In genomic region chr14:53152909-53153701, GRCh38 we compare ENCODE assay signal across 8 cellular contexts. TPM values are rescaled to one million over a fixed set of nuclear protein-coding genes. Genes with fewer than 3 reads are reported as not detected.
DNase-seq lines count a peak whose midpoint lies in the region; ATAC-seq and TF ChIP-seq lines count a peak whose summit lies in the region.

Gene DDHD1, minus strand, starts transcription at chr14:53153323. Its CDS starts 225 bp downstream, at chr14:53153098.

- POLR2A ChIA-PET in AG04449 (lab: Yijun Ruan, JAX), result interaction anchor here (0.7 to 1.7 kb wide), 5 partner anchors 15 to 458 kb away, joined by 3 to 4 read pairs (median 3); partner anchors contain the start of genes ERO1A, FERMT2 and GNPNAT1

- peak within 1 kb of the TSS; percentile 89 for H3K4me3 ChIP-seq in AG04449 (ENCODE audit: low read depth, low read length)
- peak within 1 kb of the TSS; percentile 73 for H3K4me3 ChIP-seq in kidney epithelial cell (ENCODE audit: low read depth, low read length)

- no peaks in the 10 kb centered on the region for H3K27me3 ChIP-seq in kidney epithelial cell (ENCODE audit: control insufficient read depth, insufficient read depth, low read length)

- DNase-seq in AG04449 (ENCODE audit: low read depth, low spot score), result no peak
- peak; percentile 27 for DNase-seq in NCI-H226
- peak; percentile 87 for DNase-seq in activated CD4-positive, CD25-positive, alpha-beta regulatory T cell treated with anti-CD3 and anti-CD28 coated beads, Interleukin-2, amount 50 U/mL, for 72 hours
- peak; percentile 68 for DNase-seq in cerebellar cortex (ENCODE audit: low spot score)
- no peak for DNase-seq in kidney epithelial cell (ENCODE audit: low read depth)
- peak; percentile 72 to 77 for DNase-seq in stimulated activated CD4-positive, alpha-beta T cell treated with anti-CD3 and anti-CD28 coated beads, Interleukin-1b, Interleukin-23, amount 100 ng/mL, for 1 hour (ENCODE audit: low read depth in 2 of 2)

- no peaks in the 10 kb centered on the region for H3K36me3 ChIP-seq in kidney epithelial cell (ENCODE audit: control insufficient read depth, insufficient read depth, low read length)

- TF ChIP-seq CTCF in AG04449 (IDR thresholded peaks at IDR 0.05; ENCODE audit: insufficient read depth, low read length, missing control alignments) (no peak), kidney epithelial cell (IDR thresholded peaks at IDR 0.05; ENCODE audit: insufficient read depth, low read length, poor library complexity, severe bottlenecking) (no peak)

- ATAC-seq in GM18867 (IDR thresholded peaks at IDR 0.05; ENCODE audit: unreplicated experiment) (peak; percentile 73), HG03103 (IDR thresholded peaks at IDR 0.05; ENCODE audit: low read depth, unreplicated experiment) (peak; percentile 62)

- CTCF ChIA-PET in AG04449 (lab: Yijun Ruan, JAX), result interaction anchor here (0.7 to 2.1 kb wide), 7 partner anchors 18 to 143 kb away, joined by 3 to 7 read pairs (median 3); no protein-coding TSS in a partner anchor

RNA-seq across cellular contexts. Expression of gene DDHD1, which starts in this region (rescaled TPM):
- 7.0 and 8.9 TPM in 2 replicates for total RNA-seq in kidney epithelial cell

Comparison
In these comparisons a context has a peak if more than half of its experiments do, and no peak if none do; other contexts are left out.
1. DNase-seq: peak in NCI-H226 (single experiment), activated CD4-positive, CD25-positive, alpha-beta regulatory T cell treated with anti-CD3 and anti-CD28 coated beads, Interleukin-2, amount 50 U/mL, for 72 hours (single experiment), cerebellar cortex (single experiment) and stimulated activated CD4-positive, alpha-beta T cell treated with anti-CD3 and anti-CD28 coated beads, Interleukin-1b, Interleukin-23, amount 100 ng/mL, for 1 hour (2 of 2); none in AG04449 (single experiment) and kidney epithelial cell (single experiment).